In the genomic region with DNA sequence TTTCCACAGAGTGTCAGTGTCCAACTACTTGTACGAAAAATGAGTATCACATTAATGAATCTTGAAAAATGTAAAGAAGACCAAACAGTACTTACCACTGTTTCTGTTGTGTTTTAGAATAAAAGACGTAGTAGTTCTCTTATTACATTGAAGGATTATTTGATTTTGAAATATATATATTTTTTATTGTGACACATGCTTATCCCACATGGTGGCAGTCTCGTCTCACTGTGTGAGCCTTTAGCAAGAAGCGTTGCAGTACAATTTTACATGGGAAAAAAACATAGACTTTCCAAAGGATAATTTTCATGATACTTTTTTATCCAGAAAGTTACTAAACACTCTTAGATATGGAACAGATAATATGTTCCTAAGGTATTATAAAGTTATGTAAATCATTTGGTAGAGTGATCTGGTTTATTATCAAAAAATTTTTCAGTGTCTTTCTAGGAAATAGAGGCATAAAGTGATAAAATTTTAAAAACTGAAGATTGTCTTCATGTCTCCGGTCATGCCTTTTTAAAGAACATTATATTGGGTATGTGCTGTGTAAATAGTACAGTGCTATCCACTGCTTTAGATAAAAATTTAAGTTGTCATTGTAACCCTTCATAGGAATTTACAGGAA, we compare ENCODE assay signal across 8 cellular contexts.
DNase-seq lines count a peak whose midpoint lies in the region; ATAC-seq and TF ChIP-seq lines count a peak whose summit lies in the region.

No MANE protein-coding gene starts in this region.

- H3K9me2 ChIP-seq in neural cell (ENCODE audit: insufficient read depth, low read length): no peaks in the 10 kb centered on the region

- no peak for TF ChIP-seq CTCF in GM12865 (IDR thresholded peaks at IDR 0.05; ENCODE audit: insufficient read depth, low read depth, low read length, missing control alignments)
- TF ChIP-seq CTCF in neural cell (IDR thresholded peaks at IDR 0.05; ENCODE audit: poor library complexity, severe bottlenecking): peak; percentile 84

- H3K4me2 ChIP-seq in neural cell (ENCODE audit: low read length): no peak overlapping the region

- no peaks in the 10 kb centered on the region for H3K36me3 ChIP-seq in neural cell (ENCODE audit: insufficient read depth, low read length)

- TF ChIP-seq EP300 in neural cell (conservative IDR thresholded peaks at IDR 0.05; ENCODE audit: poor library complexity, severe bottlenecking): no peak

- no peaks in the 10 kb centered on the region for H3K27me3 ChIP-seq in neural cell (ENCODE audit: insufficient read depth, low read depth, low read length)

- no peaks in the 10 kb centered on the region for H3K79me2 ChIP-seq in neural cell (replicated peaks; ENCODE audit: insufficient read depth, low read length)

- DNase-seq in GM12865 (ENCODE audit: low read depth) (peak; percentile 18), NCI-H1105 (lab: John Stamatoyannopoulos, UW) (peak; percentile 34), dedifferentiated amniotic fluid mesenchymal stem cell (ENCODE audit: extremely low spot score) (peak; percentile 35), midbrain (lab: John Stamatoyannopoulos, UW) (no peak), OCI-M2 (lab: John Stamatoyannopoulos, UW; ENCODE audit: unreplicated experiment) (no peak)

- TF ChIP-seq RAD21 in neural cell (conservative IDR thresholded peaks at IDR 0.05): peak; percentile 95

- ATAC-seq in HG03442 (IDR thresholded peaks at IDR 0.05; ENCODE audit: unreplicated experiment) (no peak), GM21717 (IDR thresholded peaks at IDR 0.05; ENCODE audit: unreplicated experiment) (no peak)

- no peaks in the 10 kb centered on the region for H3F3A ChIP-seq in neural cell (ENCODE audit: insufficient read depth, low read length, poor library complexity, severe bottlenecking)

- no peak overlapping the region for H3K9ac ChIP-seq in neural cell (ENCODE audit: low read length)

- no peaks in the 10 kb centered on the region for H4K20me1 ChIP-seq in neural cell (ENCODE audit: insufficient read depth)

- no peaks in the 10 kb centered on the region for H3K9me3 ChIP-seq in neural cell (ENCODE audit: low read length)

- H3K4me3 ChIP-seq in GM12865 (ENCODE audit: low read depth, low read length): no peak overlapping the region
- H3K4me3 ChIP-seq in neural cell (ENCODE audit: low read length): no peak overlapping the region

- no peak overlapping the region for H3K27ac ChIP-seq in neural cell (ENCODE audit: low read length)

- no peak overlapping the region for H2AFZ ChIP-seq in neural cell (ENCODE audit: low read depth, low read length)

TF ChIP-seq in neural cell, 6 proteins besides CTCF, POLR2A, EP300 and RAD21:
- TF ChIP-seq EZH2 (IDR thresholded peaks at IDR 0.05; ENCODE audit: borderline replicate concordance, insufficient read depth, low read length, poor library complexity, severe bottlenecking) (no peak), MXI1 (conservative IDR thresholded peaks at IDR 0.05; ENCODE audit: poor library complexity, severe bottlenecking) (no peak), SMC3 (conservative IDR thresholded peaks at IDR 0.05; ENCODE audit: poor library complexity) (peak; percentile 92)

Comparison
In these comparisons a context has a peak if more than half of its experiments do, and no peak if none do; other contexts are left out.
1. DNase-seq: peak in GM12865 (single experiment), NCI-H1105 (single experiment) and dedifferentiated amniotic fluid mesenchymal stem cell (single experiment); none in midbrain (single experiment) and OCI-M2 (single experiment).